In the genomic region with DNA sequence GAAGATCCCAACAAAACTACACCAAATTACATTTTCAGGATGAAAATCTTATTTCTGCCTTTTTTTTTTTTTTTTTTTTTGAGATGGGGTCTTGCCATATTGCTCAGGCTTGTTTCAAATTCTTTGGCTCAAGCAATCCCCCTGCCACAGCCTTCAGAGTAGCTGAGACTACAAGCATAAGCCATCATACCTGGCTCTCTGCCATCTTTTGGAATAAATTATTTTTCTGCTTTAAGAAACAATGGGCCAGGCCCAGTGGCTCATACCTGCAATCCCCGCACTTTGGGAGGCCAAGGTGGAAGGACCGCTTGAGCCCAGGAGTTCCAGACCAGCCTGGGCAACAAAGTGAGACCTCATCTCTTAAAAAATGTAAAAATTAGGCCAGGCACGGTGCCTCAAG, we compare ENCODE assay signal across 1 cellular context.
TF ChIP-seq lines count a peak whose summit lies in the region.

No MANE protein-coding gene starts in this region.

TF ChIP-seq in Ishikawa, 13 proteins besides CTCF, POLR2A, EP300 and RAD21:
- TF ChIP-seq ZBTB7A (IDR thresholded peaks at IDR 0.05; ENCODE audit: low read depth) = no peak
- 0 out of 2 replicates have a peak, but pooled peaks have one; percentile 13 for TF ChIP-seq NFIC (IDR thresholded peaks at IDR 0.05)
